9 cellular contexts compared by ENCODE assay signal in the genomic region with DNA sequence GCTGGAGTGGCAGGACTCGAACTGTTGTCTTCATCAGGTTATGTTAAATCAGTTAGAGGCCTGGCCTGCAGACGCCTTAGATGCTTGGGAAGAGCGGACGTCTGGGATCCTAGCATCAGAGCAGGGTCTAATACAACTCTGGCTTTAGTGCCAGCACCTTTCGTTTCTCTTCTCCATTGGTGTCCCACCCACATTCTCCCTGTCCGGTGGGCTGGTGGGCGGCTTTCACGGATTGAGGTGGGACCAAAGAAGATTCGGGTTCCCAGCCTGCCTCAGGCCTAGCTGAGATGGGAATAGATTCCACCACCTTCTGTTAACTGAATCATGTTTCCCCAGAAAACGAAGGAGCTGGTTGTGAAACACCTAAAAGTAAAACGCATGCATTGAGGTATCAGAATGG. TPM values are rescaled to one million over a fixed set of nuclear protein-coding genes. Genes with fewer than 3 reads are reported as not detected.
DNase-seq lines count a peak whose midpoint lies in the region; ATAC-seq and TF ChIP-seq lines count a peak whose summit lies in the region.
"Had no signal": no experiment of that assay in that cellular context is flagged by ENCODE, and none has a peak within 500 bp of the region (broad histone marks: within the 10 kb centered on the region; RNA-seq: fewer than 3 reads in every experiment).

No MANE protein-coding gene starts in this region.

- H3K4me1 ChIP-seq in ACC112 (ENCODE audit: control insufficient read depth, insufficient read depth, low read length, unreplicated experiment) (peaks cover 17% of the 10 kb centered on the region), HCT116 (ENCODE audit: control insufficient read depth in 1 of 2, insufficient read depth in 2 of 2, low read length in 2 of 2) (peaks cover 2 to 7% of the 10 kb centered on the region in 2 experiments; a peak in 2 of 4 replicates), breast epithelium (no peaks in the 10 kb centered on the region)

- ATAC-seq in HCT116 (no peak), natural killer cell (no peak), HG03095 (IDR thresholded peaks at IDR 0.05; ENCODE audit: unreplicated experiment) (no peak), GM21390 (IDR thresholded peaks at IDR 0.05; ENCODE audit: unreplicated experiment) (no peak)

- H3K79me2 ChIP-seq in ACC112 (ENCODE audit: control insufficient read depth, insufficient read depth, low read length, unreplicated experiment): peaks cover 14% of the 10 kb centered on the region
- H3K79me2 ChIP-seq in HCT116 (ENCODE audit: insufficient read depth, low read length): no peaks in the 10 kb centered on the region

- BruUV-seq in HCT116 (replicated peaks; lab: Mats Ljungman, UMichigan): TSS peak; percentile 61

- TF ChIP-seq POLR2A in HCT116 (IDR thresholded peaks at IDR 0.05; ENCODE audit: borderline replicate concordance, extremely low read depth, insufficient read depth, insufficient read length): no peak
- TF ChIP-seq POLR2A in breast epithelium (IDR thresholded peaks at IDR 0.05): no peak

- H3K4me3 ChIP-seq in ACC112 (ENCODE audit: low read depth, low read length) (peak overlapping the region; percentile 99), HCT116 (replicated peaks in 1 of 2; ENCODE audit: low read depth in 1 of 2, low read length in 2 of 2) (peak overlapping the region; percentile 52 to 64), breast epithelium (peak overlapping the region; percentile 67 to 82 (median 68))

- no peak overlapping the region for H3K27ac ChIP-seq in ACC112 (ENCODE audit: low read depth, low read length)
- H3K27ac ChIP-seq in HCT116 (ENCODE audit: low read depth, low read length): no peak overlapping the region
- H3K27ac ChIP-seq in breast epithelium: peak overlapping the region; percentile 69 to 79

- no peak for DNase-seq in HCT116 (ENCODE audit: low read depth, low spot score)
- DNase-seq in breast epithelium (ENCODE audit: low spot score in 2 of 2): no peak
- DNase-seq in natural killer cell: no peak
- no peak for DNase-seq in germinal center (ENCODE audit: low spot score)
- DNase-seq in inferior parietal cortex (ENCODE audit: extremely low spot score): no peak
- DNase-seq: occipital lobe had no signal

- intact Hi-C loops in HCT116 (cut with micrococcal nuclease): no loop called here
- intact Hi-C loops in breast epithelium (cut with DNase I; ENCODE audit: low total_unique reads): no loop called here
- intact Hi-C loops in natural killer cell (cut with micrococcal nuclease): no loop called here

- peaks cover 27 to 36% of the 10 kb centered on the region in 2 donors for H3K4me1 Mint-ChIP-seq in natural killer cell

- no peak overlapping the region for H3K9ac ChIP-seq in HCT116 (ENCODE audit: low read length)

- RAD21 ChIA-PET in HCT116 (lab: Charles Lee; ENCODE audit: low non-redundant PET in 1 of 2, low total read pairs in 2 of 2, uncharacterized antibody in 2 of 2, unreplicated experiment in 2 of 2): no interaction called here

- H3K27me3 Mint-ChIP-seq in natural killer cell (ENCODE audit: low read depth in 2 of 2): no peaks in the 10 kb centered on the region

- POLR2A ChIA-PET in HCT116 (lab: Charles Lee): no interaction called here

- no peaks in the 10 kb centered on the region for H4K20me1 ChIP-seq in HCT116 (ENCODE audit: insufficient read depth)

- peak overlapping the region; percentile 88 for H3K4me3 Mint-ChIP-seq in natural killer cell

- H3K36me3 ChIP-seq in ACC112 (ENCODE audit: insufficient read depth, low read length) (no peaks in the 10 kb centered on the region), HCT116 (ENCODE audit: control insufficient read depth in 1 of 2, insufficient read depth in 2 of 2, low read length in 2 of 2) (no peaks in the 10 kb centered on the region), breast epithelium (no peaks in the 10 kb centered on the region)

- no peaks in the 10 kb centered on the region for H3K36me3 Mint-ChIP-seq in natural killer cell

- H3K9me3 ChIP-seq in HCT116 (ENCODE audit: control insufficient read depth in 1 of 2, insufficient read depth in 1 of 2, low read depth in 1 of 2, low read length in 2 of 2) (no peaks in the 10 kb centered on the region), breast epithelium (no peaks in the 10 kb centered on the region)

- TF ChIP-seq RAD21 in HCT116 (IDR thresholded peaks at IDR 0.05; ENCODE audit: low read depth): no peak

- H3K27me3 ChIP-seq in ACC112 (ENCODE audit: insufficient read depth, low read length) (no peaks in the 10 kb centered on the region), HCT116 (ENCODE audit: insufficient read depth, low read length) (no peaks in the 10 kb centered on the region), breast epithelium (no peaks in the 10 kb centered on the region)

- peak overlapping the region; percentile 72 to 90 for H3K27ac Mint-ChIP-seq in natural killer cell

- no peaks in the 10 kb centered on the region for H3K9me3 Mint-ChIP-seq in natural killer cell

- H3K4me2 ChIP-seq in HCT116 (ENCODE audit: low read length): peak overlapping the region; percentile 79

- CTCF ChIA-PET in HCT116 (lab: Charles Lee): no interaction called here

- H2AFZ ChIP-seq in ACC112 (ENCODE audit: low read length, unreplicated experiment): no peak overlapping the region
- no peak overlapping the region for H2AFZ ChIP-seq in HCT116 (ENCODE audit: low read depth, low read length, poor library complexity, severe bottlenecking)

- no peaks in the 10 kb centered on the region for H3K9me2 ChIP-seq in HCT116 (ENCODE audit: insufficient read depth)

- TF ChIP-seq CTCF in HCT116 (IDR thresholded peaks at IDR 0.05 in 2 of 3, conservative IDR thresholded peaks at IDR 0.05 in 1 of 3; ENCODE audit: borderline replicate concordance in 1 of 3, insufficient read depth in 1 of 3, low read depth in 2 of 3, low read length in 2 of 3) (no peak), breast epithelium (IDR thresholded peaks at IDR 0.05) (no peak), natural killer cell (IDR thresholded peaks at IDR 0.05) (no peak)

TF ChIP-seq in HCT116, 20 proteins besides CTCF, POLR2A, EP300 and RAD21:
- TF ChIP-seq JUND (IDR thresholded peaks at IDR 0.05): no peak
- no peak for TF ChIP-seq ELF1 (IDR thresholded peaks at IDR 0.05; ENCODE audit: borderline replicate concordance, low read depth)
- TF ChIP-seq YY1 (IDR thresholded peaks at IDR 0.05; ENCODE audit: extremely low read depth, insufficient replicate concordance, low read depth, low read length): no peak
- TF ChIP-seq EZH2 (IDR thresholded peaks at IDR 0.05): no peak
- TF ChIP-seq, protein P1, sequence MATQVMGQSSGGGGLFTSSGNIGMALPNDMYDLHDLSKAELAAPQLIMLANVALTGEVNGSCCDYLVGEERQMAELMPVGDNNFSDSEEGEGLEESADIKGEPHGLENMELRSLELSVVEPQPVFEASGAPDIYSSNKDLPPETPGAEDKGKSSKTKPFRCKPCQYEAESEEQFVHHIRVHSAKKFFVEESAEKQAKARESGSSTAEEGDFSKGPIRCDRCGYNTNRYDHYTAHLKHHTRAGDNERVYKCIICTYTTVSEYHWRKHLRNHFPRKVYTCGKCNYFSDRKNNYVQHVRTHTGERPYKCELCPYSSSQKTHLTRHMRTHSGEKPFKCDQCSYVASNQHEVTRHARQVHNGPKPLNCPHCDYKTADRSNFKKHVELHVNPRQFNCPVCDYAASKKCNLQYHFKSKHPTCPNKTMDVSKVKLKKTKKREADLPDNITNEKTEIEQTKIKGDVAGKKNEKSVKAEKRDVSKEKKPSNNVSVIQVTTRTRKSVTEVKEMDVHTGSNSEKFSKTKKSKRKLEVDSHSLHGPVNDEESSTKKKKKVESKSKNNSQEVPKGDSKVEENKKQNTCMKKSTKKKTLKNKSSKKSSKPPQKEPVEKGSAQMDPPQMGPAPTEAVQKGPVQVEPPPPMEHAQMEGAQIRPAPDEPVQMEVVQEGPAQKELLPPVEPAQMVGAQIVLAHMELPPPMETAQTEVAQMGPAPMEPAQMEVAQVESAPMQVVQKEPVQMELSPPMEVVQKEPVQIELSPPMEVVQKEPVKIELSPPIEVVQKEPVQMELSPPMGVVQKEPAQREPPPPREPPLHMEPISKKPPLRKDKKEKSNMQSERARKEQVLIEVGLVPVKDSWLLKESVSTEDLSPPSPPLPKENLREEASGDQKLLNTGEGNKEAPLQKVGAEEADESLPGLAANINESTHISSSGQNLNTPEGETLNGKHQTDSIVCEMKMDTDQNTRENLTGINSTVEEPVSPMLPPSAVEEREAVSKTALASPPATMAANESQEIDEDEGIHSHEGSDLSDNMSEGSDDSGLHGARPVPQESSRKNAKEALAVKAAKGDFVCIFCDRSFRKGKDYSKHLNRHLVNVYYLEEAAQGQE (IDR thresholded peaks at IDR 0.05; ENCODE audit: low read depth): no peak

RNA-seq across cellular contexts. Expression of a gene that starts 0.9 kb away (rescaled TPM):
- total RNA-seq in HCT116 (2021; ENCODE audit: unreplicated experiment) (9.6 TPM), breast epithelium (10 to 100 TPM; 16.0 to 63.8 (median 32.8) TPM), natural killer cell (10 to 100 TPM; 21.9 to 30.9 (median 28.1) TPM)
- 6.0 and 6.5 TPM in 2 replicates for polyA plus RNA-seq in HCT116 (2012)

Comparison
In these comparisons a context has a peak if more than half of its experiments do, and no peak if none do; other contexts are left out.
1. H3K27ac ChIP-seq: peak in breast epithelium (2 of 2); none in ACC112 (single experiment) and HCT116 (single experiment).
2. Peak in every context shown above with its lines, with median percentiles within 50 percentile points of each other: H3K4me3 ChIP-seq.